ENCODE assay signal across 1 cellular context in genomic region chr6:69303382-69303781, GRCh38.
TF ChIP-seq lines count a peak whose summit lies in the region.

No MANE protein-coding gene starts in this region.

TF ChIP-seq in K562, 482 proteins besides CTCF, POLR2A, EP300 and RAD21 (continued from another document):
- no peak for TF ChIP-seq KDM5B (IDR thresholded peaks at IDR 0.05; ENCODE audit: insufficient replicate concordance, low read depth, low read length)
- no peak for TF ChIP-seq HSF4 (CRISPR knock-in tag; IDR thresholded peaks at IDR 0.05; ENCODE audit: borderline replicate concordance)
- TF ChIP-seq PCBP1 (IDR thresholded peaks at IDR 0.05; ENCODE audit: low read depth, low read length, poor library complexity, severe bottlenecking), result no peak
- 0 out of 2 replicates have a peak, but pooled peaks have one; percentile 12 for TF ChIP-seq MAFK (IDR thresholded peaks at IDR 0.05; ENCODE audit: low read length)
- no peak for TF ChIP-seq POLR2G (IDR thresholded peaks at IDR 0.05; ENCODE audit: low read depth, low read length)
- TF ChIP-seq NFIC (IDR thresholded peaks at IDR 0.05), result no peak
- no peak for TF ChIP-seq NCOA1 (IDR thresholded peaks at IDR 0.05; ENCODE audit: low read depth)
- TF ChIP-seq MAFG (tag; conservative IDR thresholded peaks at IDR 0.05), result peak; percentile 35; the same call in 1 of the 2 replicates
- TF ChIP-seq C11orf30 (IDR thresholded peaks at IDR 0.05; ENCODE audit: low read depth), result peak; percentile 15; the same call in 1 of the 2 replicates
- TF ChIP-seq ZNF316 (IDR thresholded peaks at IDR 0.05), result 0 out of 2 replicates have a peak, but pooled peaks have one; percentile 23
- 0 out of 2 replicates have a peak, but pooled peaks have one; percentile 26 for TF ChIP-seq MAFF (IDR thresholded peaks at IDR 0.05; ENCODE audit: low read length)
- no peak for TF ChIP-seq DIDO1 (tag; IDR thresholded peaks at IDR 0.05; ENCODE audit: low read depth)
- no peak for TF ChIP-seq ZFPM2 (CRISPR knock-in tag; IDR thresholded peaks at IDR 0.05)
TF ChIP-seq in K562: peak in this region for 5.
